Comparison of ENCODE assay signal across 9 cellular contexts in the genomic region with DNA sequence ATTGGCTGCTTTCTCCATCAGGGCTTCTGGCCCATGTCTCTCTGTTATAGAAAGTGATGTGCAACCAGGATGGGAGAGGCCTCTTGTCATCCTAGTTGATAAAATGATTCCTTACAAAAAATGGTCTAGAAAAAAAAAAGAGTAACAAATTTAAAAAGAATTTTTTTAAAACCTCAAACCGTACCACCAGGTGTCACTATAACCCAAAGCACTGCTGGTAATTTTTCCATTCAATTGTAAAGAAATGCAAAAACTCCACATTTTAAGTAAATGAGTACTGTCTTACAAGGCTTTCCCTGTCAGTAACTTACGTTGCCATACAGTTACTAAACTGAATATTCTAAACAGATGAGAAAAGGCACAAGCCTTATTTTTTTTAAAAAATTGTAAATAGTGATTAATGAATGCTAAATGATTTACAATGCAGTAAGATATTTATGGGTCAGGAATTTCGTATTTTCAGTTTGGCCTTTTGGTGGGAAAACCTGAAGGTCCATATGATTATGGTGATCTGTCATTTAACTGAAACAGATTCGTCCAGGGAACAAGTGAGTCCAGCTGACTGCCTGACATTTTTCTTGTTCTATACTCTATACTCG.
DNase-seq lines count a peak whose midpoint lies in the region; ATAC-seq, FAIRE-seq and TF ChIP-seq lines count a peak whose summit lies in the region.
"Had no signal": no experiment of that assay in that cellular context is flagged by ENCODE, and none has a peak within 500 bp of the region (broad histone marks: within the 10 kb centered on the region; RNA-seq: fewer than 3 reads in every experiment).

No MANE protein-coding gene starts in this region.

- H3K27me3 Mint-ChIP-seq in activated T-cell treated with anti-CD3 and anti-CD28 coated beads, Interleukin-2, amount 50 U/mL, for 72 hours (ENCODE audit: low read depth), result no peaks in the 10 kb centered on the region
- no peaks in the 10 kb centered on the region for H3K27me3 Mint-ChIP-seq in nephron (ENCODE audit: low read depth)

- no peaks in the 10 kb centered on the region for H3K36me3 Mint-ChIP-seq in activated T-cell treated with anti-CD3 and anti-CD28 coated beads, Interleukin-2, amount 50 U/mL, for 72 hours (ENCODE audit: insufficient read depth in 2 of 2)
- H3K36me3 Mint-ChIP-seq in nephron (ENCODE audit: low read depth), result peaks cover 26% of the 10 kb centered on the region

- H3K9me3 Mint-ChIP-seq in activated T-cell treated with anti-CD3 and anti-CD28 coated beads, Interleukin-2, amount 50 U/mL, for 72 hours, result no peaks in the 10 kb centered on the region
- no peaks in the 10 kb centered on the region for H3K9me3 Mint-ChIP-seq in nephron
- H3K9me3 Mint-ChIP-seq: dendritic cell treated with granulocyte-macrophage colony-stimulating factor and Interleukin-4, amounts not matched to agents 40 ng/mL and 50 ng/mL, for 4 days had no signal

- no peaks in the 10 kb centered on the region for H3K4me1 Mint-ChIP-seq in activated T-cell treated with anti-CD3 and anti-CD28 coated beads, Interleukin-2, amount 50 U/mL, for 72 hours (ENCODE audit: low read depth)
- peaks cover 29% of the 10 kb centered on the region for H3K4me1 Mint-ChIP-seq in nephron

- H3K27ac Mint-ChIP-seq in activated T-cell treated with anti-CD3 and anti-CD28 coated beads, Interleukin-2, amount 50 U/mL, for 72 hours, result no peak overlapping the region
- peak overlapping the region in 1 of 3 experiments; percentile 59 for H3K27ac Mint-ChIP-seq in nephron
- H3K27ac Mint-ChIP-seq: dendritic cell treated with granulocyte-macrophage colony-stimulating factor and Interleukin-4, amounts not matched to agents 40 ng/mL and 50 ng/mL, for 4 days had no signal

- no peaks in the 10 kb centered on the region for H3K36me3 ChIP-seq in bronchial epithelial cell (ENCODE audit: control insufficient read depth, insufficient read depth, low read length)

- TF ChIP-seq CTCF in bronchial epithelial cell (IDR thresholded peaks at IDR 0.05; ENCODE audit: insufficient read depth, low read length, severe bottlenecking) (peak; percentile 37), nephron (IDR thresholded peaks at IDR 0.05; ENCODE audit: unreplicated experiment in 3 of 3) (peak; percentile 69 to 79 (median 72))

- H3K4me3 Mint-ChIP-seq in activated T-cell treated with anti-CD3 and anti-CD28 coated beads, Interleukin-2, amount 50 U/mL, for 72 hours, result no peak overlapping the region
- no peak overlapping the region for H3K4me3 Mint-ChIP-seq in nephron
- H3K4me3 Mint-ChIP-seq: dendritic cell treated with granulocyte-macrophage colony-stimulating factor and Interleukin-4, amounts not matched to agents 40 ng/mL and 50 ng/mL, for 4 days had no signal

- no peaks in the 10 kb centered on the region for H3K27me3 ChIP-seq in bronchial epithelial cell (ENCODE audit: control insufficient read depth, insufficient read depth, low read length)

- peak; percentile 3 to 21 for DNase-seq in activated T-cell treated with anti-CD3 and anti-CD28 coated beads, Interleukin-2, amount 50 U/mL, for 72 hours
- no peak for DNase-seq in activated T-cell treated with anti-CD3 and anti-CD28 coated beads, Interleukin-2, amount 50 U/mL, for 1 hour
- DNase-seq in NCI-H2171 (lab: John Stamatoyannopoulos, UW) (peak; percentile 17), bronchial epithelial cell (ENCODE audit: low read depth) (peak; percentile 57)

- ATAC-seq in activated T-cell treated with anti-CD3 and anti-CD28 coated beads, Interleukin-2, amount 50 U/mL, for 72 hours (replicated peaks in 1 of 2), result no peak
- ATAC-seq in HG03196 (IDR thresholded peaks at IDR 0.05; ENCODE audit: unreplicated experiment) (no peak), GM21576 (IDR thresholded peaks at IDR 0.05; ENCODE audit: unreplicated experiment) (no peak), HG02884 (IDR thresholded peaks at IDR 0.05; ENCODE audit: unreplicated experiment) (no peak)

- no peak for FAIRE-seq in bronchial epithelial cell (lab: Jason Lieb, UNC)

- no peak overlapping the region for H3K4me3 ChIP-seq in bronchial epithelial cell (ENCODE audit: low read depth, low read length)
